In the genomic region with DNA sequence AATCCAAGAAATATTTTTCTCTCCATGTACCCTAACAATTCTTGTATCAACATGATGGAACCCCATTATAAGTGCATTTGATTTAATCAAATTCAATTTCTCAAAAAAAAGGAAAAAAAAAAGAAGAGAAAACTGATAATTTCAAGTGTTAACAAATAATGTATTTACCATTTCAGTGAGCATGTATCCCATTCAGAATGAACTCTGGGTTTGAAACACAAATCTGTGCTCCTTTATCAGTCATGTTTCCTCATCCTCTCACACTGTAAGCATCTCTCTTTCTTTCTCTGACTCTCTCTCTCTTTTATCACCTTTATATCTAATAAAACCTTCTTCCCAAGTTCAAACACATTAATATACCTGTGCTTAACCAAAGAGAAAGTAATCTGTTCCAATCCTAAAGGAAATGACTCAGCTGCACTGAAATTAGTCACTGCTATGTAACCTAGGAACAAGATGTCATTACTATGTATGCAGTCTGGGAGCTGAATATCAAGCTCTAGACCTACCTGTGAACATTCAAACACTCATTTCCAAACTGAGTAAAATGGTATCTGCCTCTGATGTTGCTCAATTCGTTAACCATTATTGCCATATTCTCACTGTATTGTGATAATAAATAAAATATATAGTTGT, we compare ENCODE assay signal across 8 cellular contexts.
A peak's percentile ranks its signal among the peaks of the same experiment; 100 is the strongest.
DNase-seq lines count a peak whose midpoint lies in the region; ATAC-seq and TF ChIP-seq lines count a peak whose summit lies in the region.

No MANE protein-coding gene starts in this region.

- ATAC-seq in GM21737 (IDR thresholded peaks at IDR 0.05; ENCODE audit: unreplicated experiment) (peak; percentile 62), left ventricle myocardium superior (no peak)

- H3K27me3 ChIP-seq in adrenal gland (no peaks in the 10 kb centered on the region), A673 (replicated peaks; ENCODE audit: insufficient read depth, low read depth, low read length, poor library complexity) (no peaks in the 10 kb centered on the region)

- POLR2A ChIA-PET in A673 (lab: Charles Lee; ENCODE audit: low non-redundant PET), result no interaction called here

- H3K27ac ChIP-seq in adrenal gland (no peak overlapping the region), A673 (ENCODE audit: low read depth, low read length, poor library complexity, severe bottlenecking) (no peak overlapping the region)

- no peak overlapping the region for H3K4me3 ChIP-seq in adrenal gland
- H3K4me3 ChIP-seq in A673 (ENCODE audit: low read depth, low read length, poor library complexity, severe bottlenecking), result no peak overlapping the region

- CTCF ChIA-PET in A673 (lab: Charles Lee), result no interaction called here

- H3K9me3 ChIP-seq in adrenal gland (replicated peaks in 1 of 3) (no peaks in the 10 kb centered on the region), A673 (ENCODE audit: low read depth, low read length, poor library complexity, severe bottlenecking) (no peaks in the 10 kb centered on the region)

- WGBS in adrenal gland, 4 donors, result 0 to 2% (median 0%) methylated on average over 1 of the region's 1 CpG

- TF ChIP-seq CTCF in adrenal gland (IDR thresholded peaks at IDR 0.05), result no peak
- no peak for TF ChIP-seq CTCF in A673 (conservative IDR thresholded peaks at IDR 0.05; ENCODE audit: low read depth, low read length)

- DNase-seq in EH (ENCODE audit: low read depth) (peak; percentile 61), NCI-H774 (lab: John Stamatoyannopoulos, UW) (peak; percentile 43), hepatic stellate cell (ENCODE audit: low spot score) (peak; percentile 40), left ventricle myocardium superior (no peak), adrenal gland (no peak), NAMALWA (ENCODE audit: low spot score) (no peak), A673 (ENCODE audit: low spot score) (no peak)

- no peak for TF ChIP-seq POLR2A in adrenal gland (IDR thresholded peaks at IDR 0.05)

- no TSS peak for BruUV-seq in A673 (replicated peaks; lab: Mats Ljungman, UMichigan)

- H3K4me1 ChIP-seq in adrenal gland (replicated peaks in 1 of 2) (no peaks in the 10 kb centered on the region), A673 (ENCODE audit: insufficient read depth, low read length, poor library complexity, severe bottlenecking) (no peaks in the 10 kb centered on the region)

- intact Hi-C loops in left ventricle myocardium superior (cut with micrococcal nuclease) (no loop called here), adrenal gland (cut with DNase I) (no loop called here), A673 (cut with micrococcal nuclease; ENCODE audit: unreplicated experiment) (no loop called here)

- H3K36me3 ChIP-seq in adrenal gland (replicated peaks in 1 of 2) (no peaks in the 10 kb centered on the region), A673 (ENCODE audit: insufficient read depth, low read length, poor library complexity, severe bottlenecking) (no peaks in the 10 kb centered on the region)

Comparison
In these comparisons a context has a peak if more than half of its experiments do, and no peak if none do; other contexts are left out.
1. DNase-seq: peak in EH (single experiment), NCI-H774 (single experiment) and hepatic stellate cell (single experiment); none in left ventricle myocardium superior (single experiment), adrenal gland (0 of 7), NAMALWA (single experiment) and A673 (single experiment).